1 cellular context compared by ENCODE assay signal in the genomic region with DNA sequence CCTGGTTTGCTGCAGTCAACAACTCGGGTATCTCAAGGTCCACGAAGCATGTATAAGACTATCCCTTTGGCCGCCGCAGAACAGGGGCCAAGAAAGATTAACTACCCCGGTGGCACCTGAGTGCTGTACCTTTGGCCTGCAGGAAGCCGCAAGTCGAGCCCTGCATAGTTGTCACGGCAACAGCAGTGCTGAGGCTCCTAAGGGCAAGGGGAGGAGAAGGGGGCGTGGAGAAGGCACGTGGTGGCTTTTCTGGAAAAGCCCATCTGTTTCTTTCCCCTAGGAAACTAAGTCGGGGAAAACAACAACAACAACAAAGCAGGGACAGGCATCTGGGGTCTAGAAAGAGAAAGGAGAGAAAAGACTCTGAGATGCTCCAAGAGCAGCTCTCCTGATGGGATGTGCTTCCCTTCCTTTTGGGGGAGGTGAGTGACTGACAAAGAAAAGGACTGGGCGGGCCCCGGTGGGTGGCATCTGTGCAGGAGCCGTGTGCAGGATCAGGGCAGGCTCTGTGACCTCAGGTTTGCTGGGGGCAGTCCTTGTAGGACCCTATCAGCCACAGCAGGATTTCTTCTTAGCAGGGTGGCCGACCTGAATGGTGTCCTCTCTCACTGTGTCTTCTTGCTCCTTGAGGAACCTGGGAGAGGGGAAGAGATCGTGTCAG.
TF ChIP-seq lines count a peak whose summit lies in the region.

No MANE protein-coding gene starts in this region.

TF ChIP-seq in GM23338, 12 proteins besides CTCF, POLR2A, EP300 and RAD21 (continued from another document):
- TF ChIP-seq REST (IDR thresholded peaks at IDR 0.05; ENCODE audit: unreplicated experiment) (no peak), ZNF331 (CRISPR knock-in tag; IDR thresholded peaks at IDR 0.05; ENCODE audit: low read depth) (no peak), JUNB (IDR thresholded peaks at IDR 0.05; ENCODE audit: unreplicated experiment) (no peak), ZNF462 (CRISPR knock-in tag; IDR thresholded peaks at IDR 0.05) (no peak), STAT1 (IDR thresholded peaks at IDR 0.05; ENCODE audit: unreplicated experiment) (no peak), NANOG (IDR thresholded peaks at IDR 0.05; ENCODE audit: borderline replicate concordance) (no peak), CREB1 (CRISPR knock-in tag; IDR thresholded peaks at IDR 0.05; ENCODE audit: low read depth) (no peak), ETS1 (IDR thresholded peaks at IDR 0.05) (no peak), ZNF114 (CRISPR knock-in tag; IDR thresholded peaks at IDR 0.05) (no peak), POLR2AphosphoS5 (IDR thresholded peaks at IDR 0.05; ENCODE audit: low read depth) (no peak), EZH2phosphoT487 (IDR thresholded peaks at IDR 0.05; ENCODE audit: unreplicated experiment) (no peak)
